1 cellular context compared by ENCODE assay signal in genomic region chr4:185599844-185600243, GRCh38.
TF ChIP-seq lines count a peak whose summit lies in the region.

No MANE protein-coding gene starts in this region.

TF ChIP-seq in IMR-90, 13 proteins besides CTCF, POLR2A, EP300 and RAD21 (continued from another document):
- TF ChIP-seq USF2 (IDR thresholded peaks at IDR 0.05; ENCODE audit: low read depth, low read length) (no peak), CEBPB (IDR thresholded peaks at IDR 0.05; ENCODE audit: low read depth, low read length) (no peak), MXI1 (IDR thresholded peaks at IDR 0.05; ENCODE audit: borderline replicate concordance, low read depth, low read length) (no peak), FOS (IDR thresholded peaks at IDR 0.05; ENCODE audit: low read depth, low read length) (no peak), CHD1 (IDR thresholded peaks at IDR 0.05; ENCODE audit: low read depth, low read length) (no peak), NFE2L2 (IDR thresholded peaks at IDR 0.05; ENCODE audit: low read depth, low read length) (no peak), MAZ (IDR thresholded peaks at IDR 0.05; ENCODE audit: borderline replicate concordance, low read depth, low read length) (no peak), BHLHE40 (IDR thresholded peaks at IDR 0.05; ENCODE audit: low read depth, low read length) (no peak), MAFK (IDR thresholded peaks at IDR 0.05; ENCODE audit: low read depth, low read length) (no peak), RFX5 (IDR thresholded peaks at IDR 0.05; ENCODE audit: low read depth, low read length) (no peak)
